Comparison of ENCODE assay signal across 10 cellular contexts in genomic region chr10:124125305-124126116, GRCh38. TPM values are rescaled to one million over a fixed set of nuclear protein-coding genes. Genes with fewer than 3 reads are reported as not detected.
DNase-seq lines count a peak whose midpoint lies in the region; ATAC-seq and TF ChIP-seq lines count a peak whose summit lies in the region.
"Had no signal": no experiment of that assay in that cellular context is flagged by ENCODE, and none has a peak within 500 bp of the region (broad histone marks: within the 10 kb centered on the region; RNA-seq: fewer than 3 reads in every experiment).

No MANE protein-coding gene starts in this region.

- intact Hi-C loops in Caco-2 (cut with micrococcal nuclease; ENCODE audit: unreplicated experiment) (no loop called here), MCF 10A (cut with micrococcal nuclease) (no loop called here), ovary (cut with DNase I) (no loop called here)

- BruUV-seq in Caco-2 (replicated peaks; lab: Mats Ljungman, UMichigan) (no TSS peak), MCF 10A (replicated peaks; lab: Mats Ljungman, UMichigan) (no TSS peak)

- CTCF ChIA-PET in Caco-2 (lab: Charles Lee) (interaction anchor here (0.5 kb wide), 1 partner anchor 507 kb away, joined by 5 read pairs; no protein-coding TSS in a partner anchor), MCF 10A (lab: Yijun Ruan, JAX) (interaction anchor here (0.5 to 1.6 kb wide), 5 partner anchors 8 to 85 kb away, joined by 3 to 9 read pairs (median 4); no protein-coding TSS in a partner anchor)

- H3K27ac Mint-ChIP-seq in Caco-2 (ENCODE audit: unreplicated experiment) (no peak overlapping the region), MCF 10A (ENCODE audit: low read depth, unreplicated experiment) (no peak overlapping the region), naive B cell (no peak overlapping the region)

- POLR2A ChIA-PET in Caco-2 (lab: Charles Lee) (no interaction called here), MCF 10A (lab: Yijun Ruan, JAX) (interaction anchor here (1.2 kb wide), 1 partner anchor 19 kb away, joined by 3 read pairs; no protein-coding TSS in a partner anchor)

- TF ChIP-seq EP300 in ovary (IDR thresholded peaks at IDR 0.05): no peak

- H3K9me3 Mint-ChIP-seq in Caco-2 (ENCODE audit: unreplicated experiment) (no peaks in the 10 kb centered on the region), MCF 10A (ENCODE audit: unreplicated experiment) (no peaks in the 10 kb centered on the region), naive B cell (no peaks in the 10 kb centered on the region)

- 54 to 72% (median 67%) methylated on average over 10 of the region's 10 CpGs for WGBS in ovary, 3 donors

- no peaks in the 10 kb centered on the region for H3K4me1 ChIP-seq in Caco-2
- H3K4me1 ChIP-seq in ovary (ENCODE audit: insufficient read depth): peaks cover 2% of the 10 kb centered on the region

- H3K4me3 Mint-ChIP-seq in Caco-2 (ENCODE audit: unreplicated experiment): no peak overlapping the region
- no peak overlapping the region for H3K4me3 Mint-ChIP-seq in MCF 10A (ENCODE audit: unreplicated experiment)
- H3K4me3 Mint-ChIP-seq in naive B cell: no peak overlapping the region

- no peaks in the 10 kb centered on the region for H3K27me3 ChIP-seq in Caco-2 (replicated peaks; ENCODE audit: control insufficient read depth, insufficient read depth, low read length)
- no peaks in the 10 kb centered on the region for H3K27me3 ChIP-seq in ovary

- H3K27me3 Mint-ChIP-seq in Caco-2 (ENCODE audit: insufficient read depth, unreplicated experiment) (no peaks in the 10 kb centered on the region), MCF 10A (ENCODE audit: insufficient read depth, unreplicated experiment) (no peaks in the 10 kb centered on the region), naive B cell (no peaks in the 10 kb centered on the region)

- TF ChIP-seq CTCF in Caco-2 (IDR thresholded peaks at IDR 0.05; ENCODE audit: insufficient read depth in 1 of 2, low read depth in 1 of 2, low read length in 1 of 2, severe bottlenecking in 1 of 2, unreplicated experiment in 1 of 2) (peak; percentile 33 to 39), MCF 10A (IDR thresholded peaks at IDR 0.05; ENCODE audit: unreplicated experiment) (peak; percentile 15), ovary (IDR thresholded peaks at IDR 0.05) (no peak)

- no peak overlapping the region for H3K27ac ChIP-seq in ovary

- no peaks in the 10 kb centered on the region for H3K4me1 Mint-ChIP-seq in Caco-2 (ENCODE audit: low read depth, unreplicated experiment)
- H3K4me1 Mint-ChIP-seq in MCF 10A (ENCODE audit: insufficient read depth, unreplicated experiment): no peaks in the 10 kb centered on the region
- peaks cover 0 to 22% (median 14%) of the 10 kb centered on the region in 3 donors for H3K4me1 Mint-ChIP-seq in naive B cell

- no peaks in the 10 kb centered on the region for H3K36me3 ChIP-seq in Caco-2 (ENCODE audit: control insufficient read depth, insufficient read depth, low read length)
- no peaks in the 10 kb centered on the region for H3K36me3 ChIP-seq in ovary

- DNase-seq in Caco-2: no peak
- peak; percentile 61 for DNase-seq in Jurkat, Clone E6-1 (ENCODE audit: low read depth, low spot score)
- DNase-seq in MCF 10A (ENCODE audit: unreplicated experiment): peak; percentile 25
- DNase-seq in naive B cell: peak; percentile 39
- no peak for DNase-seq in ovary
- DNase-seq in KG1 (lab: John Stamatoyannopoulos, UW): no peak
- DNase-seq in pons (ENCODE audit: low spot score): no peak
- DNase-seq: activated CD8-positive, alpha-beta memory T cell treated with anti-CD3 and anti-CD28 coated beads for 24 hours; NCI-H1417 treated with DMSO at 0.1 percent for 48 hours had no signal

- ATAC-seq in naive B cell (ENCODE audit: low read depth in 2 of 2): no peak
- ATAC-seq in GM21447 (IDR thresholded peaks at IDR 0.05; ENCODE audit: unreplicated experiment): no peak

- no peak for TF ChIP-seq POLR2A in ovary (IDR thresholded peaks at IDR 0.05)

- H3K4me3 ChIP-seq in Caco-2 (ENCODE audit: low read depth, low read length) (no peak overlapping the region), ovary (no peak overlapping the region)
- no peak overlapping the region for H3K4me3 ChIP-seq in Jurkat, Clone E6-1 (ENCODE audit: low read length)

- H3K36me3 Mint-ChIP-seq in Caco-2 (ENCODE audit: insufficient read depth, unreplicated experiment) (no peaks in the 10 kb centered on the region), MCF 10A (ENCODE audit: insufficient read depth, unreplicated experiment) (no peaks in the 10 kb centered on the region), naive B cell (no peaks in the 10 kb centered on the region)

- no peaks in the 10 kb centered on the region for H3K9me3 ChIP-seq in Caco-2
- H3K9me3 ChIP-seq in ovary: no peaks in the 10 kb centered on the region

RNA-seq across cellular contexts. Expression of gene CHST15, which starts 32.1 kb away (rescaled TPM):
- total RNA-seq in Caco-2 (2022) (26.1 and 26.7 TPM in 2 replicates), MCF 10A (2022) (32.8 and 38.8 TPM in 2 replicates), ovary (10 to 100 TPM; 45.8 to 93.0 (median 67.1) TPM)
- 0.66 TPM for polyA plus RNA-seq in Jurkat, Clone E6-1 (2012; ENCODE audit: insufficient read depth, insufficient read length)
- polyA plus RNA-seq in naive B cell (ENCODE audit: low read depth in 6 of 6) (10 to 100 TPM; 13.4 to 19.5 (median 17.0) TPM), ovary (10 to 100 TPM; 35.9 to 37.2 TPM)

Comparison
In these comparisons a context has a peak if more than half of its experiments do, and no peak if none do; other contexts are left out.
1. DNase-seq: peak in Jurkat, Clone E6-1 (single experiment), MCF 10A (single experiment) and naive B cell (single experiment); none in Caco-2 (0 of 2), ovary (0 of 5), KG1 (single experiment) and pons (single experiment).
2. CTCF ChIP-seq: peak in Caco-2 (2 of 2) and MCF 10A (single experiment); none in ovary (0 of 3).